ENCODE assay signal across 23 cellular contexts in genomic region chr1:54352755-54353154, GRCh38. TPM values are rescaled to one million over a fixed set of nuclear protein-coding genes. Genes with fewer than 3 reads are reported as not detected.
DNase-seq lines count a peak whose midpoint lies in the region; ATAC-seq and TF ChIP-seq lines count a peak whose summit lies in the region.
"Had no signal": no experiment of that assay in that cellular context is flagged by ENCODE, and none has a peak within 500 bp of the region (broad histone marks: within the 10 kb centered on the region; RNA-seq: fewer than 3 reads in every experiment).

No MANE protein-coding gene starts in this region.

- peak overlapping the region; percentile 58 for H3K27ac Mint-ChIP-seq in activated naive CD8-positive, alpha-beta T cell treated with anti-CD3 and anti-CD28 coated beads for 36 hours
- H3K27ac Mint-ChIP-seq: memory B cell had no signal

- H3K14ac ChIP-seq in mesenchymal stem cell (ENCODE audit: low read length in 2 of 2): no peak overlapping the region

- H2AFZ ChIP-seq in mesenchymal stem cell (ENCODE audit: low read depth, low read length): no peak overlapping the region
- H2AFZ ChIP-seq: parathyroid adenoma had no signal

- ATAC-seq in Right ventricle myocardium inferior (no peak), heart right ventricle (no peak), GM19463 (IDR thresholded peaks at IDR 0.05; ENCODE audit: unreplicated experiment) (no peak), HG03378 (IDR thresholded peaks at IDR 0.05; ENCODE audit: unreplicated experiment) (no peak)
- ATAC-seq: activated T-cell treated with anti-CD3 and anti-CD28 coated beads, Interleukin-2, amount 50 U/mL, for 4 hours; effector memory CD8-positive, alpha-beta T cell; left cardiac atrium had no signal

- no peak overlapping the region for H2AK5ac ChIP-seq in mesenchymal stem cell (ENCODE audit: low read length, severe bottlenecking)

- H3K27me3 ChIP-seq in heart right ventricle (no peaks in the 10 kb centered on the region), mesenchymal stem cell (ENCODE audit: control insufficient read depth in 1 of 2, insufficient read depth in 1 of 2, low read length in 2 of 2) (no peaks in the 10 kb centered on the region)

- H3K18ac ChIP-seq in mesenchymal stem cell (ENCODE audit: low read depth in 1 of 2, low read length in 2 of 2): peak overlapping the region in 1 of 2 experiments; percentile 42

- peaks cover 2% of the 10 kb centered on the region for H3K36me3 Mint-ChIP-seq in activated naive CD8-positive, alpha-beta T cell treated with anti-CD3 and anti-CD28 coated beads for 36 hours
- H3K36me3 Mint-ChIP-seq: memory B cell, naive B cell had no signal

- no peaks in the 10 kb centered on the region for H3K27me3 Mint-ChIP-seq in activated naive CD8-positive, alpha-beta T cell treated with anti-CD3 and anti-CD28 coated beads for 36 hours
- H3K27me3 Mint-ChIP-seq: effector memory CD8-positive, alpha-beta T cell; memory B cell; naive B cell had no signal

- H3K4me3 ChIP-seq in heart right ventricle (no peak overlapping the region), mesenchymal stem cell (ENCODE audit: insufficient read depth in 1 of 2, low read depth in 1 of 2, low read length in 2 of 2) (no peak overlapping the region)

- no peak overlapping the region for H3K4me3 Mint-ChIP-seq in activated naive CD8-positive, alpha-beta T cell treated with anti-CD3 and anti-CD28 coated beads for 36 hours
- H3K4me3 Mint-ChIP-seq: activated naive CD4-positive, alpha-beta T cell treated with anti-CD3 and anti-CD28 coated beads for 36 hours; activated T-cell treated with anti-CD3 and anti-CD28 coated beads, Interleukin-2, amount 50 U/mL, for 4 hours; effector memory CD8-positive, alpha-beta T cell; memory B cell; naive B cell had no signal

- DNase-seq in Right ventricle myocardium inferior (ENCODE audit: missing footprints) (peak; percentile 46), heart right ventricle (no peak), mesenchymal stem cell (peak; percentile 26), globus pallidus (ENCODE audit: low spot score) (no peak), OCI-M2 (lab: John Stamatoyannopoulos, UW; ENCODE audit: unreplicated experiment) (no peak)
- DNase-seq in activated naive CD8-positive, alpha-beta T cell treated with anti-CD3 and anti-CD28 coated beads for 36 hours: no peak
- DNase-seq: activated CD4-positive, CD25-positive, alpha-beta regulatory T cell; activated CD8-positive, alpha-beta memory T cell treated with anti-CD3 and anti-CD28 coated beads for 24 hours; activated naive CD4-positive, alpha-beta T cell treated with anti-CD3 and anti-CD28 coated beads for 36 hours; activated T-cell treated with anti-CD3 and anti-CD28 coated beads, Interleukin-2, amount 50 U/mL, for 4 hours; C1 segment of cervical spinal cord; effector memory CD8-positive, alpha-beta T cell; KBM-7; left cardiac atrium; naive B cell; NCI-H1436 treated with DMSO at 0.1 percent for 48 hours; NCI-H2171; NCI-H526; stimulated activated CD8-positive, alpha-beta memory T cell treated with anti-CD3 and anti-CD28 coated beads, Interleukin-4, amount 100 ng/mL, for 48 hours had no signal

- H4K91ac ChIP-seq in mesenchymal stem cell (ENCODE audit: low read length): peak overlapping the region; percentile 11

- H3K4me1 ChIP-seq in heart right ventricle (peaks cover 13 to 77% (median 47%) of the 10 kb centered on the region in 9 donors), mesenchymal stem cell (ENCODE audit: control insufficient read depth, insufficient read depth, low read depth, low read length) (peaks cover 4% of the 10 kb centered on the region)
- H3K4me1 ChIP-seq: parathyroid adenoma had no signal

- TF ChIP-seq CTCF in heart right ventricle (IDR thresholded peaks at IDR 0.05): no peak

- H2BK120ac ChIP-seq in mesenchymal stem cell (ENCODE audit: low read depth, low read length): no peak overlapping the region

- H3K4me2 ChIP-seq in mesenchymal stem cell (ENCODE audit: low read length, poor library complexity, severe bottlenecking): no peak overlapping the region

- H4K8ac ChIP-seq in mesenchymal stem cell (ENCODE audit: low read length): no peak overlapping the region

- peaks cover 87% of the 10 kb centered on the region for H3K4me1 Mint-ChIP-seq in activated naive CD8-positive, alpha-beta T cell treated with anti-CD3 and anti-CD28 coated beads for 36 hours

- no peaks in the 10 kb centered on the region for H3K9me3 ChIP-seq in heart right ventricle
- H3K9me3 ChIP-seq in mesenchymal stem cell (ENCODE audit: control insufficient read depth, low read length): no peaks in the 10 kb centered on the region

- WGBS in heart right ventricle, 2 donors: 92 to 96% methylated on average over 17 of the region's 17 CpGs
- WGBS in mesenchymal stem cell: 84% methylated on average over 17 of the region's 17 CpGs

- no peak overlapping the region for H3K4ac ChIP-seq in mesenchymal stem cell (ENCODE audit: low read depth in 1 of 2, low read length in 2 of 2)

- H2BK5ac ChIP-seq in mesenchymal stem cell (ENCODE audit: low read depth, low read length, poor library complexity, severe bottlenecking): no peak overlapping the region

- intact Hi-C loops in Right ventricle myocardium inferior (cut with DNase I) (no loop called here), heart right ventricle (cut with DNase I) (no loop called here)

- no peaks in the 10 kb centered on the region for H3K9me3 Mint-ChIP-seq in activated naive CD8-positive, alpha-beta T cell treated with anti-CD3 and anti-CD28 coated beads for 36 hours
- H3K9me3 Mint-ChIP-seq: activated naive CD4-positive, alpha-beta T cell treated with anti-CD3 and anti-CD28 coated beads for 36 hours; activated T-cell treated with anti-CD3 and anti-CD28 coated beads, Interleukin-2, amount 50 U/mL, for 4 hours; effector memory CD8-positive, alpha-beta T cell; memory B cell; naive B cell had no signal

- no peak overlapping the region for H3K9ac ChIP-seq in mesenchymal stem cell (ENCODE audit: low read length)
- H3K9ac ChIP-seq: parathyroid adenoma had no signal

- no peak overlapping the region for H2BK12ac ChIP-seq in mesenchymal stem cell (ENCODE audit: low read length in 2 of 2)

- H3K27ac ChIP-seq in heart right ventricle: no peak overlapping the region
- no peak overlapping the region for H3K27ac ChIP-seq in mesenchymal stem cell (ENCODE audit: low read length, poor library complexity, severe bottlenecking)
- H3K27ac ChIP-seq: parathyroid adenoma had no signal

- H3K23ac ChIP-seq in mesenchymal stem cell (ENCODE audit: low read length in 2 of 2): no peak overlapping the region

- H3K36me3 ChIP-seq in heart right ventricle (peaks cover 0 to 4% (median 0%) of the 10 kb centered on the region in 9 donors), mesenchymal stem cell (ENCODE audit: control insufficient read depth in 1 of 2, insufficient read depth in 2 of 2, low read depth in 1 of 2, low read length in 2 of 2) (peaks cover 2 to 10% of the 10 kb centered on the region in 2 experiments)

- H2BK15ac ChIP-seq in mesenchymal stem cell (ENCODE audit: low read depth, poor library complexity, severe bottlenecking): no peak overlapping the region

- peaks cover 54% of the 10 kb centered on the region for H3K79me1 ChIP-seq in mesenchymal stem cell (replicated peaks; ENCODE audit: low read length, poor library complexity, severe bottlenecking)

RNA-seq across cellular contexts. Expression of gene SSBP3, which starts 53.4 kb away (rescaled TPM):
- total RNA-seq in Right ventricle myocardium inferior (53.6 TPM), heart right ventricle (10 to 100 TPM; 33.7 to 71.9 (median 52.8) TPM)
- 10 to 100 TPM; 17.6 to 58.8 TPM for polyA plus RNA-seq in heart right ventricle
- total RNA-seq in activated naive CD8-positive, alpha-beta T cell treated with anti-CD3 and anti-CD28 coated beads for 36 hours: 10 to 100 TPM; 62.8 to 65.4 TPM
- polyA plus RNA-seq in mesenchymal stem cell (2013, experiment 1 of 2): 114 TPM
- 112 TPM for polyA plus RNA-seq in mesenchymal stem cell (2013, experiment 2 of 2)

Comparison
In these comparisons a context has a peak if more than half of its experiments do, and no peak if none do; other contexts are left out.
1. DNase-seq: peak in Right ventricle myocardium inferior (single experiment) and mesenchymal stem cell (single experiment); none in heart right ventricle (0 of 2), activated naive CD8-positive, alpha-beta T cell treated with anti-CD3 and anti-CD28 coated beads for 36 hours (single experiment), globus pallidus (single experiment) and OCI-M2 (single experiment).